ENCODE assay signal across 31 cellular contexts in genomic region chr13:79883216-79883615, GRCh38.
"Had no signal": no experiment of that assay in that cellular context is flagged by ENCODE, and none has a peak within 500 bp of the region (broad histone marks: within the 10 kb centered on the region; RNA-seq: fewer than 3 reads in every experiment).

No MANE protein-coding gene starts in this region.

- H3K27ac Mint-ChIP-seq: activated B cell treated with CpG ODN at 0.5 μM for 24 hours; activated CD8-positive, alpha-beta T cell treated with anti-CD3 and anti-CD28 coated beads for 36 hours; activated naive CD8-positive, alpha-beta T cell; activated T-helper 17 cell treated with anti-CD3 and anti-CD28 coated beads, Interleukin-2, amount 50 U/mL, for 72 hours; T-helper 17 cell; T-helper 2 cell treated with Interferon-gamma antibody and Interleukin-4, amounts not matched to agents 5 μg/mL and 100 μg/mL, for 36 hours had no signal

- H3K4me1 Mint-ChIP-seq: activated B cell treated with CpG ODN at 0.5 μM for 24 hours; activated T-helper 17 cell treated with anti-CD3 and anti-CD28 coated beads, Interleukin-2, amount 50 U/mL, for 72 hours; T-helper 17 cell had no signal

- H3K27me3 ChIP-seq: body of pancreas, cardiac muscle cell, colonic mucosa, gastroesophageal sphincter had no signal

- H3K4me3 ChIP-seq: body of pancreas, cardiac muscle cell, colonic mucosa, gastroesophageal sphincter had no signal

- H3K27me3 Mint-ChIP-seq: activated B cell treated with CpG ODN at 0.5 μM for 24 hours; activated CD8-positive, alpha-beta T cell treated with anti-CD3 and anti-CD28 coated beads for 36 hours; activated naive CD8-positive, alpha-beta T cell; activated T-helper 17 cell treated with anti-CD3 and anti-CD28 coated beads, Interleukin-2, amount 50 U/mL, for 72 hours; T-helper 17 cell had no signal

- H3K9me3 ChIP-seq: body of pancreas, colonic mucosa, gastroesophageal sphincter had no signal

- DNase-seq: activated B cell treated with CpG ODN at 0.5 μM for 24 hours; activated CD4-positive, alpha-beta T cell treated with anti-CD3 and anti-CD28 coated beads for 48 hours; activated CD4-positive, alpha-beta T cell treated with anti-CD3 and anti-CD28 coated beads, Interleukin-2, amount 50 U/mL, for 1 hour; activated CD4-positive, alpha-beta T cell treated with anti-CD3 and anti-CD28 coated beads, Interleukin-2, amount 50 U/mL, for 48 hours; activated CD8-positive, alpha-beta memory T cell treated with anti-CD3 and anti-CD28 coated beads for 24 hours; activated CD8-positive, alpha-beta T cell treated with anti-CD3 and anti-CD28 coated beads for 36 hours; activated effector memory CD4-positive, alpha-beta T cell treated with Interleukin-2 at 50 U/mL for 16 hours; activated gamma-delta T cell treated with Interleukin-2 at 50 U/mL for 16 hours; activated naive CD4-positive, alpha-beta T cell treated with anti-CD3 and anti-CD28 coated beads, Interleukin-2, amount 50 U/mL, for 16 hours; activated naive CD4-positive, alpha-beta T cell treated with Interleukin-2 at 50 U/mL for 16 hours; activated T-cell treated with anti-CD3 and anti-CD28 coated beads, Interleukin-2, amount 50 U/mL, for 4 hours; amniotic stem cell; anterior cingulate cortex; body of pancreas; central memory CD4-positive, alpha-beta T cell; cerebellar nuclear complex; colonic mucosa; effector CD8-positive, alpha-beta T cell; foreskin melanocyte; head of caudate nucleus; T-helper 1 cell; T-helper 17 cell; T1000; WERI-Rb-1 had no signal

- H3K4me1 ChIP-seq: body of pancreas, colonic mucosa, gastroesophageal sphincter had no signal

- H3K36me3 ChIP-seq: cardiac muscle cell, colonic mucosa, gastroesophageal sphincter, WERI-Rb-1 had no signal

- H3K4me3 Mint-ChIP-seq: activated B cell treated with CpG ODN at 0.5 μM for 24 hours; activated CD8-positive, alpha-beta T cell treated with anti-CD3 and anti-CD28 coated beads for 36 hours; activated naive CD8-positive, alpha-beta T cell; activated T-cell treated with anti-CD3 and anti-CD28 coated beads, Interleukin-2, amount 50 U/mL, for 4 hours; activated T-helper 17 cell treated with anti-CD3 and anti-CD28 coated beads, Interleukin-2, amount 50 U/mL, for 72 hours; T-helper 17 cell; T-helper 2 cell treated with Interferon-gamma antibody and Interleukin-4, amounts not matched to agents 5 μg/mL and 100 μg/mL, for 36 hours had no signal

- H3K9me3 Mint-ChIP-seq: activated B cell treated with CpG ODN at 0.5 μM for 24 hours; activated CD8-positive, alpha-beta T cell treated with anti-CD3 and anti-CD28 coated beads for 36 hours; activated T-helper 17 cell treated with anti-CD3 and anti-CD28 coated beads, Interleukin-2, amount 50 U/mL, for 72 hours; T-helper 2 cell treated with Interferon-gamma antibody and Interleukin-4, amounts not matched to agents 5 μg/mL and 100 μg/mL, for 36 hours had no signal

- H3K36me3 Mint-ChIP-seq: activated naive CD8-positive, alpha-beta T cell had no signal

- H3K27ac ChIP-seq: body of pancreas, cardiac muscle cell, colonic mucosa, gastroesophageal sphincter, WERI-Rb-1 had no signal

- FAIRE-seq: astrocyte, endometrium had no signal
